ENCODE assay signal across 17 cellular contexts in genomic region chr13:50016421-50016820, GRCh38. TPM values are rescaled to one million over a fixed set of nuclear protein-coding genes. Genes with fewer than 3 reads are reported as not detected.
DNase-seq lines count a peak whose midpoint lies in the region; ATAC-seq and TF ChIP-seq lines count a peak whose summit lies in the region.
"Had no signal": no experiment of that assay in that cellular context is flagged by ENCODE, and none has a peak within 500 bp of the region (broad histone marks: within the 10 kb centered on the region; RNA-seq: fewer than 3 reads in every experiment).

No MANE protein-coding gene starts in this region.

- no peak for ATAC-seq in natural killer cell
- no peak for ATAC-seq in natural killer cell treated with Interleukin-12 subunit alpha and Interleukin-12 subunit beta and Interleukin-15 and Interleukin-18, amount 100 ng/mL, for 72 hours
- no peak for ATAC-seq in activated CD4-positive, CD25-positive, alpha-beta regulatory T cell treated with anti-CD3 and anti-CD28 coated beads, Interleukin-2, amount 50 U/mL, for 24 hours
- ATAC-seq: activated CD8-positive, alpha-beta T cell treated with anti-CD3 and anti-CD28 coated beads, Interleukin-2, amount 10 ng/mL, durations not matched to agents 7 days and 5 days; effector memory CD8-positive, alpha-beta T cell had no signal

- H3K27ac Mint-ChIP-seq in natural killer cell = peak overlapping the region; percentile 58 to 59
- peak overlapping the region in 1 of 2 donors; percentile 39 for H3K27ac Mint-ChIP-seq in natural killer cell treated with Interleukin-12 subunit alpha and Interleukin-12 subunit beta and Interleukin-15 and Interleukin-18, amount 100 ng/mL, for 72 hours
- H3K27ac Mint-ChIP-seq: activated CD8-positive, alpha-beta T cell treated with anti-CD3 and anti-CD28 coated beads, Interleukin-2, amount 10 ng/mL, durations not matched to agents 7 days and 5 days had no signal

- no peaks in the 10 kb centered on the region for H3K27me3 Mint-ChIP-seq in natural killer cell (ENCODE audit: low read depth in 2 of 2)
- H3K27me3 Mint-ChIP-seq in natural killer cell treated with Interleukin-12 subunit alpha and Interleukin-12 subunit beta and Interleukin-15 and Interleukin-18, amount 100 ng/mL, for 72 hours = no peaks in the 10 kb centered on the region
- H3K27me3 Mint-ChIP-seq: effector memory CD8-positive, alpha-beta T cell had no signal

- intact Hi-C loops in natural killer cell (cut with micrococcal nuclease) = no loop called here

- H3K4me1 Mint-ChIP-seq in natural killer cell = peaks cover 33 to 36% of the 10 kb centered on the region in 2 donors
- H3K4me1 Mint-ChIP-seq in natural killer cell treated with Interleukin-12 subunit alpha and Interleukin-12 subunit beta and Interleukin-15 and Interleukin-18, amount 100 ng/mL, for 72 hours (ENCODE audit: low read depth in 2 of 2) = peaks cover 11 to 19% of the 10 kb centered on the region in 2 donors

- H3K4me3 ChIP-seq in choroid plexus epithelial cell (ENCODE audit: low read depth, low read length) = no peak overlapping the region
- H3K4me3 ChIP-seq: PC-9 had no signal

- no peak for TF ChIP-seq CTCF in natural killer cell (IDR thresholded peaks at IDR 0.05)
- peak; percentile 3 for TF ChIP-seq CTCF in choroid plexus epithelial cell (conservative IDR thresholded peaks at IDR 0.05; ENCODE audit: low read depth, low read length)

- H3K36me3 Mint-ChIP-seq in natural killer cell = peaks cover 13% of the 10 kb centered on the region
- peaks cover 25% of the 10 kb centered on the region for H3K36me3 Mint-ChIP-seq in natural killer cell treated with Interleukin-12 subunit alpha and Interleukin-12 subunit beta and Interleukin-15 and Interleukin-18, amount 100 ng/mL, for 72 hours

- no peaks in the 10 kb centered on the region for H3K9me3 Mint-ChIP-seq in natural killer cell
- H3K9me3 Mint-ChIP-seq in natural killer cell treated with Interleukin-12 subunit alpha and Interleukin-12 subunit beta and Interleukin-15 and Interleukin-18, amount 100 ng/mL, for 72 hours = no peaks in the 10 kb centered on the region
- H3K9me3 Mint-ChIP-seq: effector memory CD8-positive, alpha-beta T cell had no signal

- no peak overlapping the region for H3K4me3 Mint-ChIP-seq in natural killer cell
- H3K4me3 Mint-ChIP-seq in natural killer cell treated with Interleukin-12 subunit alpha and Interleukin-12 subunit beta and Interleukin-15 and Interleukin-18, amount 100 ng/mL, for 72 hours = no peak overlapping the region
- H3K4me3 Mint-ChIP-seq: activated CD8-positive, alpha-beta T cell treated with anti-CD3 and anti-CD28 coated beads, Interleukin-2, amount 10 ng/mL, durations not matched to agents 7 days and 5 days; effector memory CD8-positive, alpha-beta T cell had no signal

- DNase-seq in natural killer cell (no peak), choroid plexus epithelial cell (ENCODE audit: low read depth) (peak; percentile 70), iris pigment epithelial cell (ENCODE audit: low read depth) (peak; percentile 57), cortex of kidney (lab: John Stamatoyannopoulos, UW) (no peak), NCI-H69 (lab: John Stamatoyannopoulos, UW) (no peak)
- no peak for DNase-seq in natural killer cell treated with Interleukin-12 subunit alpha and Interleukin-12 subunit beta and Interleukin-15 and Interleukin-18, amount 100 ng/mL, for 72 hours (ENCODE audit: low spot score)
- DNase-seq in stimulated activated CD4-positive, alpha-beta T cell treated with anti-CD3 and anti-CD28 coated beads, Interleukin-12 subunit alpha, Interleukin-12 subunit beta, amount 100 ng/mL, for 4 hours = no peak
- DNase-seq: activated CD8-positive, alpha-beta T cell treated with anti-CD3 and anti-CD28 coated beads, Interleukin-2, amount 10 ng/mL, durations not matched to agents 7 days and 5 days; activated effector memory CD4-positive, alpha-beta T cell treated with anti-CD3 and anti-CD28 coated beads, Interleukin-2, amount 50 U/mL, for 16 hours; aorta; Calu3; effector memory CD8-positive, alpha-beta T cell; MM.1S; NCI-H2029; PC-9 had no signal

RNA-seq across cellular contexts. Expression of gene KCNRG, which starts 1.2 kb away (rescaled TPM):
- 1 to 10 TPM in 1 of 3 donors, under 1 TPM in 2; 0.43 to 1.0 (median 0.61) TPM for total RNA-seq in natural killer cell
- total RNA-seq in natural killer cell treated with Interleukin-12 subunit alpha and Interleukin-12 subunit beta and Interleukin-15 and Interleukin-18, amount 100 ng/mL, for 72 hours = under 1 TPM in 1 of 2 donors, not detected in 1; 0.67 TPM
- total RNA-seq: Calu3, kidney epithelial cell had no signal

RNA-seq across cellular contexts. Expression of gene TRIM13, which starts 19.6 kb away (rescaled TPM):
- total RNA-seq in natural killer cell = 10 to 100 TPM; 18.9 to 22.1 (median 20.6) TPM
- 10 to 100 TPM; 13.8 to 15.9 TPM for total RNA-seq in natural killer cell treated with Interleukin-12 subunit alpha and Interleukin-12 subunit beta and Interleukin-15 and Interleukin-18, amount 100 ng/mL, for 72 hours

Comparison
In these comparisons a context has a peak if more than half of its experiments do, and no peak if none do; other contexts are left out.
1. DNase-seq: peak in choroid plexus epithelial cell (single experiment) and iris pigment epithelial cell (single experiment); none in natural killer cell (single experiment), natural killer cell treated with Interleukin-12 subunit alpha and Interleukin-12 subunit beta and Interleukin-15 and Interleukin-18, amount 100 ng/mL, for 72 hours (single experiment), stimulated activated CD4-positive, alpha-beta T cell treated with anti-CD3 and anti-CD28 coated beads, Interleukin-12 subunit alpha, Interleukin-12 subunit beta, amount 100 ng/mL, for 4 hours (single experiment), cortex of kidney (single experiment) and NCI-H69 (single experiment).